Comparison of ENCODE assay signal across 1 cellular context in the genomic region with DNA sequence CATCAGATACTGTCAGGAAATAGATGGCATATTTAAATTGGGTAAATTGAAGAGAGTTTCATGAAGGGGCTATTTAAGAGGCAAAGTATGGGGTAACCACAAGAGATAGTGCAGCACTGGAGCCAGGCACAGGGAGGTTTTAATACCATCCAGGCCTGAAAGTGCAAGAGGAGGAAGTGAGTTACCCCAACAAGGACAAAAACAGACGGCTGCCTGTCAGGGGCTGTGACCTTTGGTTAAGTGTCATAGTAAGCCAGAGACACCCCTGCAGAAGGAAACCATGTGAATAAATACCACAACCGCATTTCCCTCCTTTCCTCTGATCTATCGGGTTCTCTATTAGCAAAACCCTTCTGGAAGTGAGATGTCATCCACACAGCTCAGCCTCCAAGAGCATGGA.
TF ChIP-seq lines count a peak whose summit lies in the region.

No MANE protein-coding gene starts in this region.

TF ChIP-seq in H1, 55 proteins besides CTCF, POLR2A, EP300 and RAD21 (continued from another document):
- TF ChIP-seq, protein P1, sequence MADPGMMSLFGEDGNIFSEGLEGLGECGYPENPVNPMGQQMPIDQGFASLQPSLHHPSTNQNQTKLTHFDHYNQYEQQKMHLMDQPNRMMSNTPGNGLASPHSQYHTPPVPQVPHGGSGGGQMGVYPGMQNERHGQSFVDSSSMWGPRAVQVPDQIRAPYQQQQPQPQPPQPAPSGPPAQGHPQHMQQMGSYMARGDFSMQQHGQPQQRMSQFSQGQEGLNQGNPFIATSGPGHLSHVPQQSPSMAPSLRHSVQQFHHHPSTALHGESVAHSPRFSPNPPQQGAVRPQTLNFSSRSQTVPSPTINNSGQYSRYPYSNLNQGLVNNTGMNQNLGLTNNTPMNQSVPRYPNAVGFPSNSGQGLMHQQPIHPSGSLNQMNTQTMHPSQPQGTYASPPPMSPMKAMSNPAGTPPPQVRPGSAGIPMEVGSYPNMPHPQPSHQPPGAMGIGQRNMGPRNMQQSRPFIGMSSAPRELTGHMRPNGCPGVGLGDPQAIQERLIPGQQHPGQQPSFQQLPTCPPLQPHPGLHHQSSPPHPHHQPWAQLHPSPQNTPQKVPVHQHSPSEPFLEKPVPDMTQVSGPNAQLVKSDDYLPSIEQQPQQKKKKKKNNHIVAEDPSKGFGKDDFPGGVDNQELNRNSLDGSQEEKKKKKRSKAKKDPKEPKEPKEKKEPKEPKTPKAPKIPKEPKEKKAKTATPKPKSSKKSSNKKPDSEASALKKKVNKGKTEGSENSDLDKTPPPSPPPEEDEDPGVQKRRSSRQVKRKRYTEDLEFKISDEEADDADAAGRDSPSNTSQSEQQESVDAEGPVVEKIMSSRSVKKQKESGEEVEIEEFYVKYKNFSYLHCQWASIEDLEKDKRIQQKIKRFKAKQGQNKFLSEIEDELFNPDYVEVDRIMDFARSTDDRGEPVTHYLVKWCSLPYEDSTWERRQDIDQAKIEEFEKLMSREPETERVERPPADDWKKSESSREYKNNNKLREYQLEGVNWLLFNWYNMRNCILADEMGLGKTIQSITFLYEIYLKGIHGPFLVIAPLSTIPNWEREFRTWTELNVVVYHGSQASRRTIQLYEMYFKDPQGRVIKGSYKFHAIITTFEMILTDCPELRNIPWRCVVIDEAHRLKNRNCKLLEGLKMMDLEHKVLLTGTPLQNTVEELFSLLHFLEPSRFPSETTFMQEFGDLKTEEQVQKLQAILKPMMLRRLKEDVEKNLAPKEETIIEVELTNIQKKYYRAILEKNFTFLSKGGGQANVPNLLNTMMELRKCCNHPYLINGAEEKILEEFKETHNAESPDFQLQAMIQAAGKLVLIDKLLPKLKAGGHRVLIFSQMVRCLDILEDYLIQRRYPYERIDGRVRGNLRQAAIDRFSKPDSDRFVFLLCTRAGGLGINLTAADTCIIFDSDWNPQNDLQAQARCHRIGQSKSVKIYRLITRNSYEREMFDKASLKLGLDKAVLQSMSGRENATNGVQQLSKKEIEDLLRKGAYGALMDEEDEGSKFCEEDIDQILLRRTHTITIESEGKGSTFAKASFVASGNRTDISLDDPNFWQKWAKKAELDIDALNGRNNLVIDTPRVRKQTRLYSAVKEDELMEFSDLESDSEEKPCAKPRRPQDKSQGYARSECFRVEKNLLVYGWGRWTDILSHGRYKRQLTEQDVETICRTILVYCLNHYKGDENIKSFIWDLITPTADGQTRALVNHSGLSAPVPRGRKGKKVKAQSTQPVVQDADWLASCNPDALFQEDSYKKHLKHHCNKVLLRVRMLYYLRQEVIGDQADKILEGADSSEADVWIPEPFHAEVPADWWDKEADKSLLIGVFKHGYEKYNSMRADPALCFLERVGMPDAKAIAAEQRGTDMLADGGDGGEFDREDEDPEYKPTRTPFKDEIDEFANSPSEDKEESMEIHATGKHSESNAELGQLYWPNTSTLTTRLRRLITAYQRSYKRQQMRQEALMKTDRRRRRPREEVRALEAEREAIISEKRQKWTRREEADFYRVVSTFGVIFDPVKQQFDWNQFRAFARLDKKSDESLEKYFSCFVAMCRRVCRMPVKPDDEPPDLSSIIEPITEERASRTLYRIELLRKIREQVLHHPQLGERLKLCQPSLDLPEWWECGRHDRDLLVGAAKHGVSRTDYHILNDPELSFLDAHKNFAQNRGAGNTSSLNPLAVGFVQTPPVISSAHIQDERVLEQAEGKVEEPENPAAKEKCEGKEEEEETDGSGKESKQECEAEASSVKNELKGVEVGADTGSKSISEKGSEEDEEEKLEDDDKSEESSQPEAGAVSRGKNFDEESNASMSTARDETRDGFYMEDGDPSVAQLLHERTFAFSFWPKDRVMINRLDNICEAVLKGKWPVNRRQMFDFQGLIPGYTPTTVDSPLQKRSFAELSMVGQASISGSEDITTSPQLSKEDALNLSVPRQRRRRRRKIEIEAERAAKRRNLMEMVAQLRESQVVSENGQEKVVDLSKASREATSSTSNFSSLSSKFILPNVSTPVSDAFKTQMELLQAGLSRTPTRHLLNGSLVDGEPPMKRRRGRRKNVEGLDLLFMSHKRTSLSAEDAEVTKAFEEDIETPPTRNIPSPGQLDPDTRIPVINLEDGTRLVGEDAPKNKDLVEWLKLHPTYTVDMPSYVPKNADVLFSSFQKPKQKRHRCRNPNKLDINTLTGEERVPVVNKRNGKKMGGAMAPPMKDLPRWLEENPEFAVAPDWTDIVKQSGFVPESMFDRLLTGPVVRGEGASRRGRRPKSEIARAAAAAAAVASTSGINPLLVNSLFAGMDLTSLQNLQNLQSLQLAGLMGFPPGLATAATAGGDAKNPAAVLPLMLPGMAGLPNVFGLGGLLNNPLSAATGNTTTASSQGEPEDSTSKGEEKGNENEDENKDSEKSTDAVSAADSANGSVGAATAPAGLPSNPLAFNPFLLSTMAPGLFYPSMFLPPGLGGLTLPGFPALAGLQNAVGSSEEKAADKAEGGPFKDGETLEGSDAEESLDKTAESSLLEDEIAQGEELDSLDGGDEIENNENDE (IDR thresholded peaks at IDR 0.05; ENCODE audit: insufficient replicate concordance, low read length) = no peak
- no peak for TF ChIP-seq MAFK (IDR thresholded peaks at IDR 0.05; ENCODE audit: low read depth, low read length)
- TF ChIP-seq, protein P2, sequence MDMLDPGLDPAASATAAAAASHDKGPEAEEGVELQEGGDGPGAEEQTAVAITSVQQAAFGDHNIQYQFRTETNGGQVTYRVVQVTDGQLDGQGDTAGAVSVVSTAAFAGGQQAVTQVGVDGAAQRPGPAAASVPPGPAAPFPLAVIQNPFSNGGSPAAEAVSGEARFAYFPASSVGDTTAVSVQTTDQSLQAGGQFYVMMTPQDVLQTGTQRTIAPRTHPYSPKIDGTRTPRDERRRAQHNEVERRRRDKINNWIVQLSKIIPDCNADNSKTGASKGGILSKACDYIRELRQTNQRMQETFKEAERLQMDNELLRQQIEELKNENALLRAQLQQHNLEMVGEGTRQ (IDR thresholded peaks at IDR 0.05; ENCODE audit: low read length) = no peak
- TF ChIP-seq EGR1 (IDR thresholded peaks at IDR 0.05; ENCODE audit: borderline replicate concordance, low read depth, low read length) = no peak
- no peak for TF ChIP-seq EZH2 (IDR thresholded peaks at IDR 0.05; ENCODE audit: low read depth, low read length, severe bottlenecking)
- TF ChIP-seq NRF1 (IDR thresholded peaks at IDR 0.05; ENCODE audit: low read depth, low read length) = no peak
- TF ChIP-seq JUN (IDR thresholded peaks at IDR 0.05; ENCODE audit: low read depth, low read length) = no peak
- no peak for TF ChIP-seq CEBPB (IDR thresholded peaks at IDR 0.05; ENCODE audit: low read depth, low read length)
- no peak for TF ChIP-seq NANOG (IDR thresholded peaks at IDR 0.05; ENCODE audit: insufficient read depth, low read depth, low read length, poor library complexity, severe bottlenecking)
